In genomic region chr6:6920114-6920983, GRCh38 we compare ENCODE assay signal across 30 cellular contexts.
DNase-seq lines count a peak whose midpoint lies in the region; ATAC-seq, FAIRE-seq and TF ChIP-seq lines count a peak whose summit lies in the region.
"Had no signal": no experiment of that assay in that cellular context is flagged by ENCODE, and none has a peak within 500 bp of the region (broad histone marks: within the 10 kb centered on the region; RNA-seq: fewer than 3 reads in every experiment).

No MANE protein-coding gene starts in this region.

- H3K4me1 ChIP-seq in GM12878 (ENCODE audit: control insufficient read depth, insufficient read depth, low read length), result peaks cover 24% of the 10 kb centered on the region
- peaks cover 11 to 22% (median 14%) of the 10 kb centered on the region in 4 donors for H3K4me1 ChIP-seq in stomach

- RAD21 ChIA-PET in GM12878 (lab: Charles Lee; ENCODE audit: unreplicated experiment), result interaction anchor here (0.8 to 1.0 kb wide), 3 partner anchors 120 to 132 kb away, joined by 3 read pairs; no protein-coding TSS in a partner anchor

- no peak for TF ChIP-seq RAD21 in GM12878 (IDR thresholded peaks at IDR 0.05; ENCODE audit: insufficient read depth, low read depth, low read length)

- TF ChIP-seq CTCF in GM12878 (IDR thresholded peaks at IDR 0.05 in 2 of 3, conservative IDR thresholded peaks at IDR 0.05 in 1 of 3; ENCODE audit: control insufficient read depth in 2 of 3, extremely low read depth in 1 of 3, insufficient read depth in 1 of 3, low read depth in 3 of 3, low read length in 3 of 3) (no peak), stomach (IDR thresholded peaks at IDR 0.05) (no peak)

- ATAC-seq in GM12878, result no peak
- ATAC-seq in left colon, result peak; percentile 35
- ATAC-seq: activated CD8-positive, alpha-beta T cell treated with anti-CD3 and anti-CD28 coated beads, Interleukin-2, amount 10 ng/mL, durations not matched to agents 7 days and 5 days; activated T-helper 17 cell treated with anti-CD3 and anti-CD28 coated beads, Interleukin-2, amount 50 U/mL, for 72 hours; HCT116; naive thymus-derived CD4-positive, alpha-beta T cell had no signal

- SMC1A ChIA-PET in GM12878 (lab: Charles Lee; ENCODE audit: uncharacterized antibody, unreplicated experiment), result interaction anchor here (0.9 to 1.9 kb wide), 3 partner anchors 19 to 217 kb away, joined by 3 to 4 read pairs (median 4); no protein-coding TSS in a partner anchor

- CTCF ChIA-PET in GM12878 (lab: Yijun Ruan, JAX), result interaction anchor here (1.4 kb wide), 1 partner anchor 161 kb away, joined by 3 read pairs; no protein-coding TSS in a partner anchor

- intact Hi-C loops in GM12878 (cut with micrococcal nuclease; ENCODE audit: unreplicated experiment), result no loop called here
- intact Hi-C loops in left colon (cut with DNase I, micrococcal nuclease), result no loop called here
- intact Hi-C loops in stomach (cut with DNase I; ENCODE audit: low total_unique reads), result no loop called here

- in situ Hi-C loops in GM12878 (cut with MboI), result no loop called here

- H3K27me3 ChIP-seq in GM12878 (replicated peaks in 1 of 2; ENCODE audit: control insufficient read depth in 2 of 2, insufficient read depth in 2 of 2, low read length in 1 of 2) (no peaks in the 10 kb centered on the region), stomach (no peaks in the 10 kb centered on the region)
- H3K27me3 ChIP-seq: SJCRH30 had no signal

- no peaks in the 10 kb centered on the region; the same call in 2 of the 3 replicates for H3K9me3 ChIP-seq in GM12878 (replicated peaks; ENCODE audit: control insufficient read depth, insufficient read depth, low read length)
- no peaks in the 10 kb centered on the region for H3K9me3 ChIP-seq in stomach
- H3K9me3 ChIP-seq: prostate gland, SJCRH30 had no signal

- FAIRE-seq in GM12878 (lab: Jason Lieb, UNC), result no peak
- FAIRE-seq: colon, RCC 7860 had no signal

- H3K27ac ChIP-seq in GM12878 (ENCODE audit: control insufficient read depth, insufficient read depth) (no peak overlapping the region), stomach (peak overlapping the region; percentile 6 to 65 (median 45))
- H3K27ac ChIP-seq: prostate gland, SJCRH30, WERI-Rb-1 had no signal

- no peaks in the 10 kb centered on the region for H3K36me3 ChIP-seq in GM12878 (ENCODE audit: control insufficient read depth in 2 of 2, insufficient read depth in 2 of 2, low read length in 1 of 2)
- no peaks in the 10 kb centered on the region for H3K36me3 ChIP-seq in stomach
- H3K36me3 ChIP-seq: prostate gland, SJCRH30, WERI-Rb-1 had no signal

- H3K9ac ChIP-seq in GM12878 (ENCODE audit: control insufficient read depth, insufficient read depth, low read length), result no peak overlapping the region

- H4K20me1 ChIP-seq in GM12878 (ENCODE audit: control insufficient read depth, insufficient read depth), result no peaks in the 10 kb centered on the region

- whole genome bisulfite sequencing in GM12878 (ENCODE audit: insufficient coverage, insufficient replicate concordance, low lambda C conversion rate, missing lambda C conversion rate), result 77% methylated on average over 9 of the region's 9 CpGs
- 53 to 72% (median 63%) methylated on average over 9 of the region's 9 CpGs for WGBS in stomach, 5 donors

- H3K4me3 ChIP-seq in GM12878 (no peak overlapping the region), stomach (no peak overlapping the region)
- H3K4me3 ChIP-seq: prostate gland, SJCRH30 had no signal

- no peak overlapping the region for H3K4me2 ChIP-seq in GM12878 (ENCODE audit: control insufficient read depth, insufficient read depth)

- DNase-seq in NCI-H345 (lab: John Stamatoyannopoulos, UW), result peak; percentile 24
- DNase-seq in NCI-H345 treated with DMSO at 0.1 percent for 48 hours (lab: John Stamatoyannopoulos, UW; ENCODE audit: unreplicated experiment), result no peak
- no peak for DNase-seq in GM12878 (ENCODE audit: low read depth, low spot score)
- no peak for DNase-seq in left colon
- DNase-seq in stomach, result no peak
- DNase-seq in EL, result no peak
- no peak for DNase-seq in NCI-H1436 treated with DMSO at 0.1 percent for 48 hours (lab: John Stamatoyannopoulos, UW)
- DNase-seq in middle frontal gyrus (ENCODE audit: extremely low spot score, low spot score), result no peak
- DNase-seq: activated CD4-positive, alpha-beta T cell treated with anti-CD3 and anti-CD28 coated beads for 4 hours; activated CD8-positive, alpha-beta T cell treated with anti-CD3 and anti-CD28 coated beads, Interleukin-2, amount 10 ng/mL, durations not matched to agents 7 days and 5 days; activated naive CD4-positive, alpha-beta T cell treated with anti-CD3 and anti-CD28 coated beads, Interleukin-2, amount 10 ng/mL, durations not matched to agents 7 days and 5 days; Calu3; CD4-positive, CD25-positive, alpha-beta regulatory T cell; DND-41; effector CD4-positive, alpha-beta T cell; naive thymus-derived CD4-positive, alpha-beta T cell; NCI-H1092; NCI-H187; NCI-H748 treated with DMSO at 0.1 percent for 48 hours; nucleus accumbens; stimulated activated CD4-positive, alpha-beta T cell treated with anti-CD3 and anti-CD28 coated beads, Interleukin-4, amount 100 ng/mL, for 24 hours; substantia nigra; T-helper 9 cell; WERI-Rb-1 had no signal

- TF ChIP-seq EP300 in GM12878 (IDR thresholded peaks at IDR 0.05; ENCODE audit: borderline replicate concordance in 1 of 2, control insufficient read depth in 1 of 2, low read depth in 2 of 2, low read length in 2 of 2) (no peak), stomach (IDR thresholded peaks at IDR 0.05) (no peak)

- H3K79me2 ChIP-seq in GM12878 (ENCODE audit: control insufficient read depth, insufficient read depth, low read length), result no peaks in the 10 kb centered on the region

- POLR2A ChIA-PET in GM12878 (lab: Charles Lee), result no interaction called here

- TF ChIP-seq POLR2A in GM12878 (IDR thresholded peaks at IDR 0.05; ENCODE audit: low read depth, low read length) (no peak), stomach (IDR thresholded peaks at IDR 0.05) (no peak)

- no TSS peak for BruUV-seq in GM12878 (replicated peaks; lab: Mats Ljungman, UMichigan)

- no peak overlapping the region for H2AFZ ChIP-seq in GM12878 (ENCODE audit: control insufficient read depth, low read depth, low read length)

TF ChIP-seq in GM12878, 131 proteins besides CTCF, POLR2A, EP300 and RAD21:
- 0 out of 2 replicates have a peak, but pooled peaks have one; percentile 10 for TF ChIP-seq SPI1 (IDR thresholded peaks at IDR 0.05; ENCODE audit: borderline replicate concordance, insufficient read depth, low read depth, low read length)
- no peak for TF ChIP-seq SIX5 (IDR thresholded peaks at IDR 0.05; ENCODE audit: low read depth, low read length, severe bottlenecking)
